In genomic region chr19:39874404-39874803, GRCh38 we compare ENCODE assay signal across 25 cellular contexts.
"Had no signal": no experiment of that assay in that cellular context is flagged by ENCODE, and none has a peak within 500 bp of the region (broad histone marks: within the 10 kb centered on the region; RNA-seq: fewer than 3 reads in every experiment).

No MANE protein-coding gene starts in this region.

- H3K4me1 Mint-ChIP-seq: activated T-helper 17 cell treated with anti-CD3 and anti-CD28 coated beads, Interleukin-2, amount 50 U/mL, for 72 hours had no signal

- H3K9me3 ChIP-seq: esophagus muscularis mucosa, gastrocnemius medialis had no signal

- H3K27me3 Mint-ChIP-seq: activated CD8-positive, alpha-beta T cell treated with anti-CD3 and anti-CD28 coated beads for 36 hours; activated naive CD8-positive, alpha-beta T cell; activated T-helper 17 cell treated with anti-CD3 and anti-CD28 coated beads, Interleukin-2, amount 50 U/mL, for 72 hours; effector memory CD8-positive, alpha-beta T cell had no signal

- H3K36me3 ChIP-seq: brain microvascular endothelial cell, esophagus muscularis mucosa, gastrocnemius medialis had no signal

- H3K27me3 ChIP-seq: brain microvascular endothelial cell, foreskin keratinocyte had no signal

- DNase-seq: activated CD4-positive, alpha-beta T cell treated with anti-CD3 and anti-CD28 coated beads for 48 hours; activated CD4-positive, alpha-beta T cell treated with anti-CD3 and anti-CD28 coated beads, Interleukin-2, amount 50 U/mL, for 1 hour; activated CD4-positive, alpha-beta T cell treated with anti-CD3 and anti-CD28 coated beads, Interleukin-2, amount 50 U/mL, for 48 hours; activated CD8-positive, alpha-beta memory T cell treated with anti-CD3 and anti-CD28 coated beads for 24 hours; activated CD8-positive, alpha-beta T cell treated with anti-CD3 and anti-CD28 coated beads for 36 hours; activated effector memory CD4-positive, alpha-beta T cell treated with Interleukin-2 at 50 U/mL for 16 hours; activated gamma-delta T cell treated with Interleukin-2 at 50 U/mL for 16 hours; activated naive CD4-positive, alpha-beta T cell treated with anti-CD3 and anti-CD28 coated beads, Interleukin-2, amount 50 U/mL, for 16 hours; activated naive CD4-positive, alpha-beta T cell treated with Interleukin-2 at 50 U/mL for 16 hours; activated T-cell treated with anti-CD3 and anti-CD28 coated beads, Interleukin-2, amount 50 U/mL, for 4 hours; amniotic stem cell; anterior cingulate cortex; brain microvascular endothelial cell; cortex of kidney; dermis blood vessel endothelial cell; effector CD4-positive, alpha-beta T cell; effector memory CD8-positive, alpha-beta T cell; erythroblast; foreskin keratinocyte; gastrocnemius medialis; T-helper 2 cell had no signal

- H3K27ac ChIP-seq: brain microvascular endothelial cell, esophagus muscularis mucosa, foreskin keratinocyte, gastrocnemius medialis had no signal

- H3K4me3 ChIP-seq: esophagus muscularis mucosa, gastrocnemius medialis had no signal

- H3K36me3 Mint-ChIP-seq: activated naive CD8-positive, alpha-beta T cell; WTC11 had no signal

- H3K4me3 Mint-ChIP-seq: activated CD8-positive, alpha-beta T cell treated with anti-CD3 and anti-CD28 coated beads for 36 hours; activated naive CD8-positive, alpha-beta T cell; activated T-cell treated with anti-CD3 and anti-CD28 coated beads, Interleukin-2, amount 50 U/mL, for 4 hours; activated T-helper 17 cell treated with anti-CD3 and anti-CD28 coated beads, Interleukin-2, amount 50 U/mL, for 72 hours; effector memory CD8-positive, alpha-beta T cell; WTC11 had no signal

- H3K4me1 ChIP-seq: esophagus muscularis mucosa, foreskin keratinocyte, gastrocnemius medialis had no signal

- H3K9me3 Mint-ChIP-seq: activated CD8-positive, alpha-beta T cell treated with anti-CD3 and anti-CD28 coated beads for 36 hours; activated T-cell treated with anti-CD3 and anti-CD28 coated beads, Interleukin-2, amount 50 U/mL, for 4 hours; activated T-helper 17 cell treated with anti-CD3 and anti-CD28 coated beads, Interleukin-2, amount 50 U/mL, for 72 hours; effector memory CD8-positive, alpha-beta T cell; WTC11 had no signal

- H3K27ac Mint-ChIP-seq: activated CD8-positive, alpha-beta T cell treated with anti-CD3 and anti-CD28 coated beads for 36 hours; activated naive CD8-positive, alpha-beta T cell; activated T-helper 17 cell treated with anti-CD3 and anti-CD28 coated beads, Interleukin-2, amount 50 U/mL, for 72 hours; effector memory CD8-positive, alpha-beta T cell; WTC11 had no signal

- ATAC-seq: activated CD8-positive, alpha-beta T cell treated with anti-CD3 and anti-CD28 coated beads for 36 hours; activated T-cell treated with anti-CD3 and anti-CD28 coated beads, Interleukin-2, amount 50 U/mL, for 4 hours; activated T-helper 17 cell treated with anti-CD3 and anti-CD28 coated beads, Interleukin-2, amount 50 U/mL, for 72 hours; effector memory CD8-positive, alpha-beta T cell; foreskin keratinocyte; gastrocnemius medialis; WTC11 had no signal
